Comparison of ENCODE assay signal across 1 cellular context in genomic region chr13:27194895-27195764, GRCh38.
TF ChIP-seq lines count a peak whose summit lies in the region.

No MANE protein-coding gene starts in this region.

TF ChIP-seq in K562, 482 proteins besides CTCF, POLR2A, EP300 and RAD21 (continued from another document and continues in another):
- TF ChIP-seq ARID4B (CRISPR knock-in tag; IDR thresholded peaks at IDR 0.05), result no peak
- TF ChIP-seq HDAC6 (IDR thresholded peaks at IDR 0.05; ENCODE audit: low read depth, low read length), result no peak
- no peak for TF ChIP-seq ELF1 (tag; IDR thresholded peaks at IDR 0.05)
- TF ChIP-seq, protein P1, sequence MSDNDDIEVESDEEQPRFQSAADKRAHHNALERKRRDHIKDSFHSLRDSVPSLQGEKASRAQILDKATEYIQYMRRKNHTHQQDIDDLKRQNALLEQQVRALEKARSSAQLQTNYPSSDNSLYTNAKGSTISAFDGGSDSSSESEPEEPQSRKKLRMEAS (CRISPR knock-in tag; IDR thresholded peaks at IDR 0.05), result no peak
- peak; percentile 21; the same call in 1 of the 2 replicates for TF ChIP-seq CXXC5 (CRISPR knock-in tag; IDR thresholded peaks at IDR 0.05)
- TF ChIP-seq JUND (IDR thresholded peaks at IDR 0.05; ENCODE audit: borderline replicate concordance, low read depth, low read length), result peak; percentile 93
- peak; percentile 92; the same call in 2 of the 3 replicates for TF ChIP-seq JUND (tag; IDR thresholded peaks at IDR 0.05; ENCODE audit: borderline replicate concordance, low read depth, low read length)
- TF ChIP-seq, protein P2, sequence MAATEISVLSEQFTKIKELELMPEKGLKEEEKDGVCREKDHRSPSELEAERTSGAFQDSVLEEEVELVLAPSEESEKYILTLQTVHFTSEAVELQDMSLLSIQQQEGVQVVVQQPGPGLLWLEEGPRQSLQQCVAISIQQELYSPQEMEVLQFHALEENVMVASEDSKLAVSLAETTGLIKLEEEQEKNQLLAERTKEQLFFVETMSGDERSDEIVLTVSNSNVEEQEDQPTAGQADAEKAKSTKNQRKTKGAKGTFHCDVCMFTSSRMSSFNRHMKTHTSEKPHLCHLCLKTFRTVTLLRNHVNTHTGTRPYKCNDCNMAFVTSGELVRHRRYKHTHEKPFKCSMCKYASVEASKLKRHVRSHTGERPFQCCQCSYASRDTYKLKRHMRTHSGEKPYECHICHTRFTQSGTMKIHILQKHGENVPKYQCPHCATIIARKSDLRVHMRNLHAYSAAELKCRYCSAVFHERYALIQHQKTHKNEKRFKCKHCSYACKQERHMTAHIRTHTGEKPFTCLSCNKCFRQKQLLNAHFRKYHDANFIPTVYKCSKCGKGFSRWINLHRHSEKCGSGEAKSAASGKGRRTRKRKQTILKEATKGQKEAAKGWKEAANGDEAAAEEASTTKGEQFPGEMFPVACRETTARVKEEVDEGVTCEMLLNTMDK (IDR thresholded peaks at IDR 0.05; ENCODE audit: borderline replicate concordance, insufficient read depth, low read depth, low read length, poor library complexity, severe bottlenecking), result no peak
- peak in 1 of 2 experiments; percentile 73; a peak in 1 of 4 replicates for TF ChIP-seq NONO (IDR thresholded peaks at IDR 0.05; ENCODE audit: low read depth in 2 of 2, low read length in 1 of 2)
- TF ChIP-seq, protein P3, sequence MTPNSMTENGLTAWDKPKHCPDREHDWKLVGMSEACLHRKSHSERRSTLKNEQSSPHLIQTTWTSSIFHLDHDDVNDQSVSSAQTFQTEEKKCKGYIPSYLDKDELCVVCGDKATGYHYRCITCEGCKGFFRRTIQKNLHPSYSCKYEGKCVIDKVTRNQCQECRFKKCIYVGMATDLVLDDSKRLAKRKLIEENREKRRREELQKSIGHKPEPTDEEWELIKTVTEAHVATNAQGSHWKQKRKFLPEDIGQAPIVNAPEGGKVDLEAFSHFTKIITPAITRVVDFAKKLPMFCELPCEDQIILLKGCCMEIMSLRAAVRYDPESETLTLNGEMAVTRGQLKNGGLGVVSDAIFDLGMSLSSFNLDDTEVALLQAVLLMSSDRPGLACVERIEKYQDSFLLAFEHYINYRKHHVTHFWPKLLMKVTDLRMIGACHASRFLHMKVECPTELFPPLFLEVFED (CRISPR knock-in tag; conservative IDR thresholded peaks at IDR 0.05), result no peak
- TF ChIP-seq ZNF316 (IDR thresholded peaks at IDR 0.05), result no peak
- TF ChIP-seq CREB1 (IDR thresholded peaks at IDR 0.05), result no peak
- no peak for TF ChIP-seq CREB1 (CRISPR knock-in tag; IDR thresholded peaks at IDR 0.05)
- peak; percentile 46; the same call in 1 of the 2 replicates for TF ChIP-seq CTBP1 (IDR thresholded peaks at IDR 0.05; ENCODE audit: borderline replicate concordance)
- TF ChIP-seq FOXM1 (IDR thresholded peaks at IDR 0.05; ENCODE audit: low read depth), result no peak
- TF ChIP-seq FOXM1 (CRISPR knock-in tag; IDR thresholded peaks at IDR 0.05; ENCODE audit: low read depth), result no peak
- no peak for TF ChIP-seq GATA2 (CRISPR knock-in tag; IDR thresholded peaks at IDR 0.05)
- TF ChIP-seq ZNF507 (tag; conservative IDR thresholded peaks at IDR 0.05), result no peak
- TF ChIP-seq, protein P4, sequence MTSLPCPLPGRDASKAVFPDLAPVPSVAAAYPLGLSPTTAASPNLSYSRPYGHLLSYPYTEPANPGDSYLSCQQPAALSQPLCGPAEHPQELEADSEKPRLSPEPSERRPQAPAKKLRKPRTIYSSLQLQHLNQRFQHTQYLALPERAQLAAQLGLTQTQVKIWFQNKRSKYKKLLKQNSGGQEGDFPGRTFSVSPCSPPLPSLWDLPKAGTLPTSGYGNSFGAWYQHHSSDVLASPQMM (CRISPR knock-in tag; IDR thresholded peaks at IDR 0.05), result no peak
- TF ChIP-seq HCFC1 (IDR thresholded peaks at IDR 0.05; ENCODE audit: low read depth, low read length), result no peak
- TF ChIP-seq MECOM (CRISPR knock-in tag; IDR thresholded peaks at IDR 0.05), result no peak
- no peak for TF ChIP-seq NR0B1 (IDR thresholded peaks at IDR 0.05; ENCODE audit: partially characterized antibody)
- TF ChIP-seq FOSL1 (tag; conservative IDR thresholded peaks at IDR 0.05), result peak; percentile 96
- TF ChIP-seq ZNF354B (CRISPR knock-in tag; IDR thresholded peaks at IDR 0.05), result no peak
- TF ChIP-seq ZNF12 (CRISPR knock-in tag; IDR thresholded peaks at IDR 0.05), result no peak
- TF ChIP-seq, protein P5, sequence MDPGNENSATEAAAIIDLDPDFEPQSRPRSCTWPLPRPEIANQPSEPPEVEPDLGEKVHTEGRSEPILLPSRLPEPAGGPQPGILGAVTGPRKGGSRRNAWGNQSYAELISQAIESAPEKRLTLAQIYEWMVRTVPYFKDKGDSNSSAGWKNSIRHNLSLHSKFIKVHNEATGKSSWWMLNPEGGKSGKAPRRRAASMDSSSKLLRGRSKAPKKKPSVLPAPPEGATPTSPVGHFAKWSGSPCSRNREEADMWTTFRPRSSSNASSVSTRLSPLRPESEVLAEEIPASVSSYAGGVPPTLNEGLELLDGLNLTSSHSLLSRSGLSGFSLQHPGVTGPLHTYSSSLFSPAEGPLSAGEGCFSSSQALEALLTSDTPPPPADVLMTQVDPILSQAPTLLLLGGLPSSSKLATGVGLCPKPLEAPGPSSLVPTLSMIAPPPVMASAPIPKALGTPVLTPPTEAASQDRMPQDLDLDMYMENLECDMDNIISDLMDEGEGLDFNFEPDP (CRISPR knock-in tag; IDR thresholded peaks at IDR 0.05), result no peak
- TF ChIP-seq, protein P6, sequence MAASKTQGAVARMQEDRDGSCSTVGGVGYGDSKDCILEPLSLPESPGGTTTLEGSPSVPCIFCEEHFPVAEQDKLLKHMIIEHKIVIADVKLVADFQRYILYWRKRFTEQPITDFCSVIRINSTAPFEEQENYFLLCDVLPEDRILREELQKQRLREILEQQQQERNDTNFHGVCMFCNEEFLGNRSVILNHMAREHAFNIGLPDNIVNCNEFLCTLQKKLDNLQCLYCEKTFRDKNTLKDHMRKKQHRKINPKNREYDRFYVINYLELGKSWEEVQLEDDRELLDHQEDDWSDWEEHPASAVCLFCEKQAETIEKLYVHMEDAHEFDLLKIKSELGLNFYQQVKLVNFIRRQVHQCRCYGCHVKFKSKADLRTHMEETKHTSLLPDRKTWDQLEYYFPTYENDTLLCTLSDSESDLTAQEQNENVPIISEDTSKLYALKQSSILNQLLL (CRISPR knock-in tag; IDR thresholded peaks at IDR 0.05; ENCODE audit: borderline replicate concordance), result no peak
- TF ChIP-seq KAT8 (IDR thresholded peaks at IDR 0.05; ENCODE audit: low read depth), result no peak
- no peak for TF ChIP-seq ZNF184 (CRISPR knock-in tag; IDR thresholded peaks at IDR 0.05)
- TF ChIP-seq HNRNPH1 (optimal IDR thresholded peaks at IDR 0.05; ENCODE audit: low read depth, low read length), result no peak
- no peak for TF ChIP-seq CBFA2T2 (conservative IDR thresholded peaks at IDR 0.05)
- TF ChIP-seq RHOXF2B (CRISPR knock-in tag; conservative IDR thresholded peaks at IDR 0.05), result no peak
- no peak for TF ChIP-seq RERE (CRISPR knock-in tag; IDR thresholded peaks at IDR 0.05; ENCODE audit: borderline replicate concordance)
- TF ChIP-seq RB1 (IDR thresholded peaks at IDR 0.05; ENCODE audit: low read depth), result no peak
- peak in 1 of 2 experiments; percentile 40 for TF ChIP-seq AFF1 (IDR thresholded peaks at IDR 0.05; ENCODE audit: low read depth in 1 of 2, partially characterized antibody in 2 of 2)
- no peak for TF ChIP-seq ILK (tag; IDR thresholded peaks at IDR 0.05; ENCODE audit: borderline replicate concordance, low read depth)
